In genomic region chr6:161273356-161273751, GRCh38 we compare ENCODE assay signal across 8 cellular contexts. TPM values are rescaled to one million over a fixed set of nuclear protein-coding genes. Genes with fewer than 3 reads are reported as not detected.
DNase-seq lines count a peak whose midpoint lies in the region; ATAC-seq, FAIRE-seq and TF ChIP-seq lines count a peak whose summit lies in the region.

No MANE protein-coding gene starts in this region.

- peak overlapping the region; percentile 85 for H3K4me3 Mint-ChIP-seq in stimulated activated effector memory CD8-positive, alpha-beta T cell treated with anti-CD3 and anti-CD28 coated beads, Interleukin-12 subunit alpha, Interleukin-12 subunit beta, amount 100 ng/mL, for 72 hours

- peaks cover 14% of the 10 kb centered on the region for H3K36me3 Mint-ChIP-seq in stimulated activated effector memory CD8-positive, alpha-beta T cell treated with anti-CD3 and anti-CD28 coated beads, Interleukin-12 subunit alpha, Interleukin-12 subunit beta, amount 100 ng/mL, for 72 hours

- peak overlapping the region; percentile 96 for H3K4me2 ChIP-seq in keratinocyte (ENCODE audit: control insufficient read depth, extremely low read depth, insufficient read depth, low read depth, low read length)

- H2AFZ ChIP-seq in keratinocyte (ENCODE audit: control insufficient read depth, low read length): peak overlapping the region; percentile 15

- H3K27ac ChIP-seq in breast epithelium: peak overlapping the region; percentile 75 to 82
- H3K27ac ChIP-seq in keratinocyte (ENCODE audit: control insufficient read depth, insufficient read depth, low read length): peak overlapping the region; percentile 86

- intact Hi-C loops in breast epithelium (cut with DNase I; ENCODE audit: low total_unique reads): no loop called here

- TF ChIP-seq POLR2A in breast epithelium (IDR thresholded peaks at IDR 0.05): no peak

- no peaks in the 10 kb centered on the region for H4K20me1 ChIP-seq in keratinocyte (ENCODE audit: control insufficient read depth, extremely low read depth, insufficient read depth, low read length)

- dilution Hi-C loops in keratinocyte (cut with MboI; ENCODE audit: extremely low pct_ligation_motif_present, low sequenced_read_pairs): no loop called here

- peak overlapping the region; percentile 97 for H3K9ac ChIP-seq in ES-I3 (ENCODE audit: low read depth, low read length)
- H3K9ac ChIP-seq in keratinocyte (ENCODE audit: control insufficient read depth, extremely low read depth, insufficient read depth, low read length): peak overlapping the region; percentile 88

- H3K27ac Mint-ChIP-seq in stimulated activated effector memory CD8-positive, alpha-beta T cell treated with anti-CD3 and anti-CD28 coated beads, Interleukin-12 subunit alpha, Interleukin-12 subunit beta, amount 100 ng/mL, for 72 hours: peak overlapping the region; percentile 90

- H3K9me3 Mint-ChIP-seq in stimulated activated effector memory CD8-positive, alpha-beta T cell treated with anti-CD3 and anti-CD28 coated beads, Interleukin-12 subunit alpha, Interleukin-12 subunit beta, amount 100 ng/mL, for 72 hours: no peaks in the 10 kb centered on the region

- DNase-seq in T-helper 1 cell (peak in 4 of 5 donors; percentile 18 to 46 (median 44)), breast epithelium (ENCODE audit: low spot score in 2 of 2) (no peak), keratinocyte (ENCODE audit: low read depth, low spot score) (no peak), NCI-H82 (lab: John Stamatoyannopoulos, UW) (no peak), D341Med (ENCODE audit: low spot score) (no peak)
- peak in 1 of 2 donors; percentile 55 for DNase-seq in stimulated activated effector memory CD8-positive, alpha-beta T cell treated with anti-CD3 and anti-CD28 coated beads, Interleukin-12 subunit alpha, Interleukin-12 subunit beta, amount 100 ng/mL, for 72 hours (ENCODE audit: low spot score in 2 of 2)

- ATAC-seq in HG02981 (IDR thresholded peaks at IDR 0.05; ENCODE audit: unreplicated experiment): peak; percentile 29
- ATAC-seq in stimulated activated effector memory CD8-positive, alpha-beta T cell treated with anti-CD3 and anti-CD28 coated beads, Interleukin-12 subunit alpha, Interleukin-12 subunit beta, amount 100 ng/mL, for 72 hours: peak; percentile 36

- H3K27me3 ChIP-seq in breast epithelium (no peaks in the 10 kb centered on the region), keratinocyte (ENCODE audit: control insufficient read depth, extremely low read depth, insufficient read depth, low read length) (no peaks in the 10 kb centered on the region)

- H3K36me3 ChIP-seq in ES-I3 (ENCODE audit: insufficient read depth, low read length): peaks cover 3% of the 10 kb centered on the region; the same call in 1 of the 2 replicates
- no peaks in the 10 kb centered on the region for H3K36me3 ChIP-seq in breast epithelium
- H3K36me3 ChIP-seq in keratinocyte (ENCODE audit: control insufficient read depth in 2 of 2, extremely low read depth in 1 of 2, insufficient read depth in 2 of 2, low read length in 2 of 2): no peaks in the 10 kb centered on the region

- no peaks in the 10 kb centered on the region for H3K9me3 ChIP-seq in ES-I3 (ENCODE audit: control insufficient read depth, insufficient read depth, low read length)
- H3K9me3 ChIP-seq in breast epithelium: no peaks in the 10 kb centered on the region
- H3K9me3 ChIP-seq in keratinocyte (ENCODE audit: control insufficient read depth, low read depth, low read length): no peaks in the 10 kb centered on the region

- H3K9me1 ChIP-seq in keratinocyte (ENCODE audit: control insufficient read depth, extremely low read depth, insufficient read depth, low read length): no peaks in the 10 kb centered on the region

- H3K4me1 Mint-ChIP-seq in stimulated activated effector memory CD8-positive, alpha-beta T cell treated with anti-CD3 and anti-CD28 coated beads, Interleukin-12 subunit alpha, Interleukin-12 subunit beta, amount 100 ng/mL, for 72 hours: peaks cover 31% of the 10 kb centered on the region

- H3K4me1 ChIP-seq in ES-I3 (ENCODE audit: insufficient read depth, low read length) (peaks cover 19% of the 10 kb centered on the region), breast epithelium (no peaks in the 10 kb centered on the region), keratinocyte (ENCODE audit: control insufficient read depth, extremely low read depth, insufficient read depth, low read length) (peaks cover 6% of the 10 kb centered on the region)

- peak; percentile 69 for FAIRE-seq in keratinocyte (lab: Jason Lieb, UNC)

- H3K4me3 ChIP-seq in breast epithelium (peak overlapping the region; percentile 66 to 79 (median 70)), keratinocyte (ENCODE audit: control insufficient read depth in 2 of 3, extremely low read depth in 1 of 3, insufficient read depth in 2 of 3, low read depth in 1 of 3, low read length in 3 of 3) (peak overlapping the region; percentile 49 to 92 (median 89))

- no peak for TF ChIP-seq CTCF in breast epithelium (IDR thresholded peaks at IDR 0.05)
- TF ChIP-seq CTCF in keratinocyte (optimal IDR thresholded peaks at IDR 0.05 in 1 of 3, IDR thresholded peaks at IDR 0.05 in 1 of 3, conservative IDR thresholded peaks at IDR 0.05 in 1 of 3; ENCODE audit: extremely low read depth in 1 of 3, insufficient read depth in 2 of 3, low read length in 3 of 3): no peak

- H3K79me2 ChIP-seq in keratinocyte (ENCODE audit: control insufficient read depth, insufficient read depth, low read length): peaks cover 6% of the 10 kb centered on the region

RNA-seq across cellular contexts. Expression of gene AGPAT4, which starts 0.5 kb away (rescaled TPM):
- total RNA-seq in breast epithelium: 10 to 100 TPM in 1 of 3 donors, 1 to 10 TPM in 2; 4.6 to 10.5 (median 6.2) TPM
- polyA plus RNA-seq in keratinocyte: 5.4 to 8.7 TPM (median 8.4 TPM) in 3 replicates
- 2.9 TPM for polyA plus RNA-seq in keratinocyte (2011; ENCODE audit: low read depth)
- polyA plus RNA-seq in keratinocyte (2011; cell fraction: cytosol; rRNA removed): 2.7 and 3.0 TPM in 2 replicates
- polyA plus RNA-seq in keratinocyte (2011; cell fraction: nucleus; rRNA removed): 25.0 and 25.1 TPM in 2 replicates
- polyA plus RNA-seq in keratinocyte (2012; ENCODE audit: low replicate concordance): 3.9 and 4.2 TPM in 2 replicates
- 5.0 to 20.1 TPM (median 13.8 TPM) in 3 replicates for polyA minus RNA-seq in keratinocyte
- polyA minus RNA-seq in keratinocyte (2011; cell fraction: cytosol; rRNA and poly(A)+ RNA removed): 3.8 TPM
- polyA minus RNA-seq in keratinocyte (2011; cell fraction: nucleus; rRNA and poly(A)+ RNA removed): 12.9 and 26.3 TPM in 2 replicates

Comparison
In these comparisons a context has a peak if more than half of its experiments do, and no peak if none do; other contexts are left out.
1. DNase-seq: peak in T-helper 1 cell (4 of 5); none in breast epithelium (0 of 2), keratinocyte (single experiment), NCI-H82 (single experiment) and D341Med (single experiment).